26 cellular contexts compared by ENCODE assay signal in genomic region chrX:24550166-24550565, GRCh38.
DNase-seq lines count a peak whose midpoint lies in the region; FAIRE-seq and TF ChIP-seq lines count a peak whose summit lies in the region.
"Had no signal": no experiment of that assay in that cellular context is flagged by ENCODE, and none has a peak within 500 bp of the region (broad histone marks: within the 10 kb centered on the region; RNA-seq: fewer than 3 reads in every experiment).

No MANE protein-coding gene starts in this region.

- no peaks in the 10 kb centered on the region for H3K36me3 Mint-ChIP-seq in H9 (ENCODE audit: insufficient read depth in 1 of 3, low read depth in 3 of 3)
- no peaks in the 10 kb centered on the region for H3K36me3 Mint-ChIP-seq in activated T-helper 1 cell treated with anti-CD3 and anti-CD28 coated beads, Interleukin-12 subunit alpha, Interleukin-12 subunit beta, Interleukin-2, Interleukin-4 antibody, amounts not matched to agents 30 ng/mL and 10 ng/mL and 1 ng/mL, durations not matched to agents 14 hours and 24 hours and 36 hours (ENCODE audit: low read depth)
- H3K36me3 Mint-ChIP-seq: CD4-positive, CD25-positive, alpha-beta regulatory T cell; IgD-negative memory B cell had no signal

- FAIRE-seq in GM19239 (lab: Jason Lieb, UNC): peak; percentile 26
- FAIRE-seq: A204.1, D721Med, G401.6, GM12892, GM18507, HepG2 had no signal

- no peak overlapping the region for H3K27ac ChIP-seq in H9 (ENCODE audit: insufficient read length, low read depth, low read length)
- H3K27ac ChIP-seq: HL-60 had no signal

- H3K4me2 ChIP-seq in H9 (ENCODE audit: insufficient read depth, insufficient read length, low read length): no peak overlapping the region

- no peak overlapping the region for H2BK120ac ChIP-seq in H9 (ENCODE audit: low read depth, low read length, poor library complexity, severe bottlenecking)

- H3K9me3 ChIP-seq in H9 (ENCODE audit: control insufficient read depth, low read depth, low read length): no peaks in the 10 kb centered on the region
- H3K9me3 ChIP-seq: BE2C, Caco-2, HAP-1 had no signal

- no peak overlapping the region for H2BK15ac ChIP-seq in H9 (ENCODE audit: low read depth, low read length)

- no peaks in the 10 kb centered on the region for H3K79me1 ChIP-seq in H9 (ENCODE audit: insufficient read depth, low read depth, low read length, poor library complexity, severe bottlenecking)

- TF ChIP-seq CTCF in H9 (conservative IDR thresholded peaks at IDR 0.05): no peak

- H2BK5ac ChIP-seq in H9 (ENCODE audit: insufficient read length, low read length): no peak overlapping the region

- H3K18ac ChIP-seq in H9 (ENCODE audit: insufficient read length, low read depth, low read length): no peak overlapping the region

- no peak overlapping the region for H3K4me3 Mint-ChIP-seq in H9
- no peak overlapping the region for H3K4me3 Mint-ChIP-seq in activated T-helper 1 cell treated with anti-CD3 and anti-CD28 coated beads, Interleukin-12 subunit alpha, Interleukin-12 subunit beta, Interleukin-2, Interleukin-4 antibody, amounts not matched to agents 30 ng/mL and 10 ng/mL and 1 ng/mL, durations not matched to agents 14 hours and 24 hours and 36 hours
- H3K4me3 Mint-ChIP-seq: CD4-positive, CD25-positive, alpha-beta regulatory T cell; CD8-positive, alpha-beta memory T cell; IgD-negative memory B cell had no signal

- no peaks in the 10 kb centered on the region for H3K9me3 Mint-ChIP-seq in H9
- no peaks in the 10 kb centered on the region for H3K9me3 Mint-ChIP-seq in activated T-helper 1 cell treated with anti-CD3 and anti-CD28 coated beads, Interleukin-12 subunit alpha, Interleukin-12 subunit beta, Interleukin-2, Interleukin-4 antibody, amounts not matched to agents 30 ng/mL and 10 ng/mL and 1 ng/mL, durations not matched to agents 14 hours and 24 hours and 36 hours
- H3K9me3 Mint-ChIP-seq: CD8-positive, alpha-beta memory T cell had no signal

- H3K27ac Mint-ChIP-seq in H9: no peak overlapping the region
- H3K27ac Mint-ChIP-seq in activated T-helper 1 cell treated with anti-CD3 and anti-CD28 coated beads, Interleukin-12 subunit alpha, Interleukin-12 subunit beta, Interleukin-2, Interleukin-4 antibody, amounts not matched to agents 30 ng/mL and 10 ng/mL and 1 ng/mL, durations not matched to agents 14 hours and 24 hours and 36 hours: no peak overlapping the region
- H3K27ac Mint-ChIP-seq: CD4-positive, CD25-positive, alpha-beta regulatory T cell; CD8-positive, alpha-beta memory T cell; IgD-negative memory B cell had no signal

- no peak overlapping the region for H2BK20ac ChIP-seq in H9 (ENCODE audit: low read depth, low read length, poor library complexity, severe bottlenecking)

- no peaks in the 10 kb centered on the region for H3K23me2 ChIP-seq in H9 (ENCODE audit: insufficient read length, low read depth, low read length, poor library complexity, severe bottlenecking)

- H3K4me1 Mint-ChIP-seq in H9: peaks cover 26 to 44% of the 10 kb centered on the region in 2 experiments
- no peaks in the 10 kb centered on the region for H3K4me1 Mint-ChIP-seq in activated T-helper 1 cell treated with anti-CD3 and anti-CD28 coated beads, Interleukin-12 subunit alpha, Interleukin-12 subunit beta, Interleukin-2, Interleukin-4 antibody, amounts not matched to agents 30 ng/mL and 10 ng/mL and 1 ng/mL, durations not matched to agents 14 hours and 24 hours and 36 hours (ENCODE audit: low read depth)
- H3K4me1 Mint-ChIP-seq: CD4-positive, CD25-positive, alpha-beta regulatory T cell; CD8-positive, alpha-beta memory T cell had no signal

- intact Hi-C loops in activated T-helper 1 cell treated with anti-CD3 and anti-CD28 coated beads, Interleukin-12 subunit alpha, Interleukin-12 subunit beta, Interleukin-2, Interleukin-4 antibody, amounts not matched to agents 30 ng/mL and 10 ng/mL and 1 ng/mL, durations not matched to agents 14 hours and 24 hours and 36 hours (cut with micrococcal nuclease): no loop called here

- DNase-seq in EH (ENCODE audit: low read depth): peak; percentile 11
- no peak for DNase-seq in GM19239 (ENCODE audit: insufficient read length, low spot score)
- peak; percentile 51 for DNase-seq in RKO (ENCODE audit: low spot score)
- DNase-seq in astrocyte of the hippocampus (ENCODE audit: low read depth, low spot score): peak; percentile 25
- DNase-seq in NCI-H2227 (lab: John Stamatoyannopoulos, UW; ENCODE audit: unreplicated experiment): no peak
- DNase-seq in COR-L47 (lab: John Stamatoyannopoulos, UW): no peak
- no peak for DNase-seq in H9
- no peak for DNase-seq in activated T-helper 1 cell treated with anti-CD3 and anti-CD28 coated beads, Interleukin-12 subunit alpha, Interleukin-12 subunit beta, Interleukin-2, Interleukin-4 antibody, amounts not matched to agents 30 ng/mL and 10 ng/mL and 1 ng/mL, durations not matched to agents 14 hours and 24 hours and 36 hours (ENCODE audit: low spot score)
- DNase-seq: ACHN; BE2C; C1 segment of cervical spinal cord; Caco-2; CD4-positive, CD25-positive, alpha-beta regulatory T cell; CD8-positive, alpha-beta memory T cell; GOT3; Karpas-422; KBM-7 had no signal

- no peaks in the 10 kb centered on the region for H4K20me1 ChIP-seq in H9 (ENCODE audit: control insufficient read depth, insufficient read depth, insufficient read length)

- no peak overlapping the region for H3K56ac ChIP-seq in H9 (ENCODE audit: insufficient read length, low read depth, low read length)

- H3K9ac ChIP-seq in H9 (ENCODE audit: extremely low read depth, insufficient read length, low read length): no peak overlapping the region

- no peak overlapping the region for H2AFZ ChIP-seq in H9 (ENCODE audit: low read length)

- H3K27me3 Mint-ChIP-seq in H9 (ENCODE audit: low read depth): no peaks in the 10 kb centered on the region
- no peaks in the 10 kb centered on the region for H3K27me3 Mint-ChIP-seq in activated T-helper 1 cell treated with anti-CD3 and anti-CD28 coated beads, Interleukin-12 subunit alpha, Interleukin-12 subunit beta, Interleukin-2, Interleukin-4 antibody, amounts not matched to agents 30 ng/mL and 10 ng/mL and 1 ng/mL, durations not matched to agents 14 hours and 24 hours and 36 hours (ENCODE audit: insufficient read depth)
- H3K27me3 Mint-ChIP-seq: CD4-positive, CD25-positive, alpha-beta regulatory T cell; CD8-positive, alpha-beta memory T cell; IgD-negative memory B cell had no signal

- no peaks in the 10 kb centered on the region for H3K27me3 ChIP-seq in H9 (ENCODE audit: insufficient read depth, low read length)
- H3K27me3 ChIP-seq: BE2C had no signal

- no peak overlapping the region for H4K8ac ChIP-seq in H9 (replicated peaks; ENCODE audit: insufficient read length, low read depth, low read length)

- no CpG with 5 or more reads among the region's 5 CpGs for WGBS in H9 (ENCODE audit: extremely low coverage, insufficient read length, low lambda C conversion rate)

- no peaks in the 10 kb centered on the region for H3K79me2 ChIP-seq in H9 (ENCODE audit: insufficient read depth, low read length)

- H4K5ac ChIP-seq in H9 (ENCODE audit: insufficient read length, low read depth, low read length): no peak overlapping the region

- H2BK12ac ChIP-seq in H9 (ENCODE audit: insufficient read length, low read depth, low read length): no peak overlapping the region

- no peak overlapping the region for H2AK5ac ChIP-seq in H9 (ENCODE audit: insufficient read length, low read length)

- H4K91ac ChIP-seq in H9 (ENCODE audit: insufficient read length, low read depth, low read length): no peak overlapping the region

- H3K4me1 ChIP-seq in H9 (ENCODE audit: insufficient read depth, low read length): no peaks in the 10 kb centered on the region
- H3K4me1 ChIP-seq: BE2C, Caco-2 had no signal

- no peak overlapping the region for H3K23ac ChIP-seq in H9 (ENCODE audit: insufficient read length, low read depth, low read length)

- H3T11ph ChIP-seq in H9 (ENCODE audit: low read length): no peak overlapping the region

- no peak overlapping the region for H3K4ac ChIP-seq in H9 (ENCODE audit: low read depth, low read length)

- no peak overlapping the region for H3K14ac ChIP-seq in H9 (ENCODE audit: insufficient read depth, low read length)

Comparison
In these comparisons a context has a peak if more than half of its experiments do, and no peak if none do; other contexts are left out.
1. DNase-seq: peak in EH (single experiment), RKO (single experiment) and astrocyte of the hippocampus (single experiment); none in GM19239 (single experiment), NCI-H2227 (single experiment), COR-L47 (single experiment), H9 (single experiment) and activated T-helper 1 cell treated with anti-CD3 and anti-CD28 coated beads, Interleukin-12 subunit alpha, Interleukin-12 subunit beta, Interleukin-2, Interleukin-4 antibody, amounts not matched to agents 30 ng/mL and 10 ng/mL and 1 ng/mL, durations not matched to agents 14 hours and 24 hours and 36 hours (single experiment).